ENCODE assay signal across 27 cellular contexts in the genomic region with DNA sequence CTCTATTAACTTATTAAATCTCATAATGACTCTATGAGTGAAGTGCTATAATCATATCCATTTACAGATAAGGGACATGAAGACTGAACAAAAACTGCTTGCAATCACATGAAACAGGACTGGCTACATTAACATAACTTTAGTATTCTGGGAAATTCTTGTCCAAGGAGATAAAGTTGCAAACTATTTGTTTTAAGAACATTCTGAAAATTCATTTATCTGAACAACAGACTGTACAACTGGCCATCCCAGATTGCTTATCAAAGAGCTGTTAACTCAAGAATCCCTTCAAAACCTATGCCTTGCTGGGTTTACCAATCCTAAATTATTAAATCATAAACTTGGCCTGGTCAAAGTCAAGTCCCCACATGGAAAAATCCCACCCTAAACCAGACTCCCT.
"Had no signal": no experiment of that assay in that cellular context is flagged by ENCODE, and none has a peak within 500 bp of the region (broad histone marks: within the 10 kb centered on the region; RNA-seq: fewer than 3 reads in every experiment).

No MANE protein-coding gene starts in this region.

- H3K4me2 ChIP-seq: hepatocyte had no signal

- H3K4me3 ChIP-seq: colonic mucosa, coronary artery, dorsolateral prefrontal cortex, esophagus muscularis mucosa, esophagus squamous epithelium, gastrocnemius medialis, gastroesophageal sphincter, heart left ventricle, heart right ventricle, hepatocyte had no signal

- H3K9me3 ChIP-seq: colonic mucosa, esophagus muscularis mucosa, esophagus squamous epithelium, gastrocnemius medialis, gastroesophageal sphincter, heart left ventricle, heart right ventricle had no signal

- FAIRE-seq: endometrium, endothelial cell of umbilical vein, frontal cortex had no signal

- H3K36me3 ChIP-seq: colonic mucosa, esophagus muscularis mucosa, esophagus squamous epithelium, gastrocnemius medialis, gastroesophageal sphincter, heart left ventricle, heart right ventricle had no signal

- DNase-seq: colonic mucosa; cortex of kidney; dermis blood vessel endothelial cell; dorsolateral prefrontal cortex; effector CD4-positive, alpha-beta T cell; effector CD8-positive, alpha-beta T cell; effector memory CD4-positive, alpha-beta T cell; effector memory CD8-positive, alpha-beta T cell; endodermal cell; esophagus squamous epithelium; foreskin fibroblast; foreskin keratinocyte; foreskin melanocyte; gastrocnemius medialis; glutamatergic neuron; head of caudate nucleus; heart left ventricle; heart right ventricle had no signal

- ATAC-seq: effector memory CD8-positive, alpha-beta T cell; esophagus mucosa; foreskin keratinocyte; gastrocnemius medialis; gastroesophageal sphincter; heart left ventricle; heart right ventricle had no signal

- H2AFZ ChIP-seq: hepatocyte had no signal

- H3K27me3 ChIP-seq: colonic mucosa, dorsolateral prefrontal cortex, esophagus muscularis mucosa, esophagus squamous epithelium, foreskin keratinocyte, gastrocnemius medialis, gastroesophageal sphincter, heart left ventricle, hepatocyte had no signal

- H3K4me1 ChIP-seq: colonic mucosa, esophagus muscularis mucosa, gastrocnemius medialis, gastroesophageal sphincter, heart left ventricle, heart right ventricle had no signal

- H3K27ac ChIP-seq: colonic mucosa, coronary artery, dorsolateral prefrontal cortex, epithelial cell of prostate, esophagus muscularis mucosa, esophagus squamous epithelium, foreskin keratinocyte, gastrocnemius medialis, gastroesophageal sphincter, heart left ventricle, heart right ventricle, hepatocyte had no signal

- H3K79me2 ChIP-seq: hepatocyte had no signal
